Comparison of ENCODE assay signal across 12 cellular contexts in genomic region chr20:41599699-41600104, GRCh38.
"Had no signal": no experiment of that assay in that cellular context is flagged by ENCODE, and none has a peak within 500 bp of the region (broad histone marks: within the 10 kb centered on the region; RNA-seq: fewer than 3 reads in every experiment).

No MANE protein-coding gene starts in this region.

- H3K36me3 ChIP-seq: sigmoid colon, transverse colon had no signal

- DNase-seq: activated CD4-positive, alpha-beta T cell treated with anti-CD3 and anti-CD28 coated beads for 48 hours; activated naive CD4-positive, alpha-beta T cell treated with Interleukin-2 at 50 U/mL for 16 hours; activated naive CD8-positive, alpha-beta T cell treated with anti-CD3 and anti-CD28 coated beads, Interleukin-2, amount 50 U/mL, for 24 hours; heart left ventricle; left ventricle myocardium inferior; mesenchymal stem cell; sigmoid colon; stimulated activated CD4-positive, alpha-beta T cell treated with anti-CD3 and anti-CD28 coated beads, Interleukin-2, amount 100 ng/mL, for 24 hours; stimulated activated naive B cell treated with anti-CD40 and anti-IgM and Interleukin-4, amounts not matched to agents 10 μg/mL and 1 μg/mL and 100 μg/mL, for 72 hours; transverse colon had no signal

- H3K4me3 Mint-ChIP-seq: activated naive CD8-positive, alpha-beta T cell treated with anti-CD3 and anti-CD28 coated beads, Interleukin-2, amount 50 U/mL, for 24 hours; activated T-helper 1 cell treated with anti-CD3 and anti-CD28 coated beads, Interleukin-12 subunit alpha, Interleukin-12 subunit beta, Interleukin-2, Interleukin-4 antibody, amounts not matched to agents 30 ng/mL and 10 ng/mL and 1 ng/mL, durations not matched to agents 14 hours and 24 hours and 36 hours; stimulated activated naive B cell treated with anti-CD40 and anti-IgM and Interleukin-4, amounts not matched to agents 10 μg/mL and 1 μg/mL and 100 μg/mL, for 72 hours; WTC11 had no signal

- H3K27ac ChIP-seq: heart left ventricle, sigmoid colon, transverse colon had no signal

- H3K4me1 Mint-ChIP-seq: activated naive CD8-positive, alpha-beta T cell treated with anti-CD3 and anti-CD28 coated beads, Interleukin-2, amount 50 U/mL, for 24 hours had no signal

- H3K27me3 Mint-ChIP-seq: activated naive CD8-positive, alpha-beta T cell treated with anti-CD3 and anti-CD28 coated beads, Interleukin-2, amount 50 U/mL, for 24 hours; stimulated activated naive B cell treated with anti-CD40 and anti-IgM and Interleukin-4, amounts not matched to agents 10 μg/mL and 1 μg/mL and 100 μg/mL, for 72 hours had no signal

- H3K4me3 ChIP-seq: heart left ventricle, left ventricle myocardium inferior, sigmoid colon, transverse colon had no signal

- H3K27ac Mint-ChIP-seq: activated naive CD8-positive, alpha-beta T cell treated with anti-CD3 and anti-CD28 coated beads, Interleukin-2, amount 50 U/mL, for 24 hours; activated T-helper 1 cell treated with anti-CD3 and anti-CD28 coated beads, Interleukin-12 subunit alpha, Interleukin-12 subunit beta, Interleukin-2, Interleukin-4 antibody, amounts not matched to agents 30 ng/mL and 10 ng/mL and 1 ng/mL, durations not matched to agents 14 hours and 24 hours and 36 hours; stimulated activated naive B cell treated with anti-CD40 and anti-IgM and Interleukin-4, amounts not matched to agents 10 μg/mL and 1 μg/mL and 100 μg/mL, for 72 hours; WTC11 had no signal

- H3K27me3 ChIP-seq: heart left ventricle, sigmoid colon, transverse colon had no signal

- ATAC-seq: activated naive CD8-positive, alpha-beta T cell treated with anti-CD3 and anti-CD28 coated beads, Interleukin-2, amount 50 U/mL, for 24 hours; heart left ventricle; stimulated activated naive B cell treated with anti-CD40 and anti-IgM and Interleukin-4, amounts not matched to agents 10 μg/mL and 1 μg/mL and 100 μg/mL, for 72 hours; WTC11 had no signal

- H3K4me1 ChIP-seq: transverse colon had no signal
